ENCODE assay signal across 24 cellular contexts in the genomic region with DNA sequence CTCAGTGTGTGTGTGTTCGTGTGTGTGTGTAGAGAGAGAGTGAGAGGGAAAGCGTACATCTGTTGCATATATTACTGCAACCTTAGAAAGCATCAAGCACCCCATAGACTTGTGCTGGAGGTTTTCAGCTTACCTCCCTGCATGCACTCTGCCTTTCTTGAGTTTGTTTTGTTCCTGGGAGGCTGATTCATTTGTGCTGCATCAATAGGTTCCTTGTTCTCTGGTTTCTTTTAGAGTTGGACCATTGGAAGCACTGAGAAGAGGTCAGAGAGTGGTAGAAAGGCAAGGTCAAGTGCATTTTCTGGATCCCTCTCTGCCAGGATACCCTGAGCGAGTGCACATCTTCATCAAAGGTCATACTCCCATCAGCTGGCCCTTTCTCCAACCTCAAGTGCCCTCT.
A peak's percentile ranks its signal among the peaks of the same experiment; 100 is the strongest.
DNase-seq lines count a peak whose midpoint lies in the region; ATAC-seq, FAIRE-seq and TF ChIP-seq lines count a peak whose summit lies in the region.
"Had no signal": no experiment of that assay in that cellular context is flagged by ENCODE, and none has a peak within 500 bp of the region (broad histone marks: within the 10 kb centered on the region; RNA-seq: fewer than 3 reads in every experiment).

No MANE protein-coding gene starts in this region.

- H3K27me3 Mint-ChIP-seq in neural crest cell (ENCODE audit: low read depth) = peaks cover 40% of the 10 kb centered on the region

- no peak overlapping the region for H3K23ac ChIP-seq in H1 (ENCODE audit: insufficient read length)

- no peak for FAIRE-seq in H1 (lab: Jason Lieb, UNC)
- FAIRE-seq: GM12892, H54 had no signal

- H2BK12ac ChIP-seq in H1 (ENCODE audit: low read depth, low read length) = no peak overlapping the region

- no peak overlapping the region for H2BK5ac ChIP-seq in H1 (ENCODE audit: low read depth, low read length)

- no peak overlapping the region for H3K27ac Mint-ChIP-seq in neural crest cell (ENCODE audit: unreplicated experiment)

- no peaks in the 10 kb centered on the region for H4K20me1 ChIP-seq in H1 (replicated peaks in 1 of 2; ENCODE audit: control insufficient read depth in 1 of 2, insufficient read depth in 2 of 2, low read length in 2 of 2)

- H3K79me1 ChIP-seq in H1 (ENCODE audit: low read depth, low read length) = no peaks in the 10 kb centered on the region

- H4K5ac ChIP-seq in H1 (ENCODE audit: insufficient read length, low read depth, low read length) = no peak overlapping the region

- TF ChIP-seq CTCF in H1 (IDR thresholded peaks at IDR 0.05; ENCODE audit: control extremely low read depth in 1 of 3, insufficient read depth in 1 of 3, low read depth in 1 of 3, low read length in 3 of 3) = no peak
- TF ChIP-seq CTCF in neural crest cell (conservative IDR thresholded peaks at IDR 0.05) = no peak

- H4K8ac ChIP-seq in H1 (ENCODE audit: extremely low read depth, insufficient read depth, low read length) = no peak overlapping the region

- H2AFZ ChIP-seq in H1 (ENCODE audit: low read length) = peak overlapping the region; percentile 90
- H2AFZ ChIP-seq: PC-9 had no signal

- no peak for TF ChIP-seq RAD21 in H1 (IDR thresholded peaks at IDR 0.05 in 1 of 2, conservative IDR thresholded peaks at IDR 0.05 in 1 of 2; ENCODE audit: low read depth in 2 of 2, low read length in 2 of 2)

- H2BK15ac ChIP-seq in H1 (ENCODE audit: low read length) = no peak overlapping the region

- no peak overlapping the region for H3K4me2 ChIP-seq in H1 (ENCODE audit: insufficient read depth in 1 of 2, low read depth in 2 of 2, low read length in 2 of 2)
- H3K4me2 ChIP-seq: PC-9 had no signal

- peaks cover 6% of the 10 kb centered on the region for H3K9me3 Mint-ChIP-seq in neural crest cell

- no peak overlapping the region for H3K4me3 Mint-ChIP-seq in neural crest cell

- ATAC-seq in HG02642 (IDR thresholded peaks at IDR 0.05; ENCODE audit: poor library complexity, unreplicated experiment) = no peak
- ATAC-seq: Right ventricle myocardium inferior, SK-N-SH treated with all-trans-retinoic acid at 6 μM for 48 hours had no signal

- no peaks in the 10 kb centered on the region for H3K4me1 ChIP-seq in H1 (replicated peaks in 1 of 4; ENCODE audit: control insufficient read depth in 3 of 4, insufficient read depth in 4 of 4, low read length in 3 of 4)
- H3K4me1 ChIP-seq: SJCRH30 had no signal

- no peak for TF ChIP-seq POLR2A in H1 (IDR thresholded peaks at IDR 0.05; ENCODE audit: control extremely low read depth in 1 of 2, low read depth in 2 of 2, low read length in 2 of 2)

- H3K18ac ChIP-seq in H1 (ENCODE audit: extremely low read depth, low read length) = no peak overlapping the region

- WGBS in H1 (ENCODE audit: extremely low coverage in 1 of 2, insufficient coverage in 1 of 2, insufficient read length in 1 of 2, insufficient replicate concordance in 2 of 2, low coverage in 1 of 2, low lambda C conversion rate in 2 of 2, missing lambda C conversion rate in 1 of 2), 2 experiments = 79% methylated on average over 3 of the region's 3 CpGs; no CpG with 5 or more reads in 1 of the 2 experiments

- DNase-seq in NCI-H2171 treated with DMSO at 0.1 percent for 48 hours (lab: John Stamatoyannopoulos, UW) (peak; percentile 61), NCI-H2171 (lab: John Stamatoyannopoulos, UW) (no peak), H1 (ENCODE audit: low read depth in 1 of 2, low spot score in 2 of 2) (no peak), neural crest cell (ENCODE audit: low read depth, low spot score) (peak; percentile 4), kidney tubule cell (ENCODE audit: low spot score) (no peak)
- DNase-seq in stimulated activated CD4-positive, alpha-beta T cell treated with anti-CD3 and anti-CD28 coated beads, Interleukin-4, amount 100 ng/mL, for 1 hour = no peak
- DNase-seq: DMS153; DND-41; KG1; MG63; NCI-H1694; NCI-H2029 treated with DMSO at 0.1 percent for 48 hours; NCI-H226; NCI-H524; NCI-H774; NK-92 treated with Interleukin-12 subunit alpha and Interleukin-12 subunit beta, amount 100 ng/mL, for 24 hours; PC-9; SJCRH30 had no signal

- H3K23me2 ChIP-seq in H1 (ENCODE audit: low read depth, low read length) = no peaks in the 10 kb centered on the region

- no peak overlapping the region for H3K4me3 ChIP-seq in H1 (ENCODE audit: extremely low read depth in 1 of 4, insufficient read depth in 2 of 4, low read depth in 3 of 4, low read length in 4 of 4)
- H3K4me3 ChIP-seq: MG63, PC-9, SJCRH30 had no signal

- H3K79me2 ChIP-seq in H1 (ENCODE audit: control insufficient read depth in 1 of 2, insufficient read depth in 2 of 2, low read length in 2 of 2) = no peaks in the 10 kb centered on the region

- H2AK5ac ChIP-seq in H1 (ENCODE audit: low read depth, low read length) = no peak overlapping the region

- peaks cover 14% of the 10 kb centered on the region for H3K4me1 Mint-ChIP-seq in neural crest cell

- H3K9ac ChIP-seq in H1 (replicated peaks in 1 of 4; ENCODE audit: extremely low read depth in 1 of 4, low read depth in 3 of 4, low read length in 3 of 4) = no peak overlapping the region

- H3K9me3 ChIP-seq in H1 (ENCODE audit: insufficient read depth in 2 of 2, low read depth in 1 of 2, low read length in 1 of 2) = no peaks in the 10 kb centered on the region
- H3K9me3 ChIP-seq: SJCRH30 had no signal

- TF ChIP-seq EP300 in H1 (IDR thresholded peaks at IDR 0.05; ENCODE audit: borderline replicate concordance in 1 of 2, low read depth in 2 of 2, low read length in 2 of 2) = no peak

- H3K14ac ChIP-seq in H1 (ENCODE audit: insufficient read length) = no peak overlapping the region

- no peak overlapping the region for H2BK120ac ChIP-seq in H1 (replicated peaks; ENCODE audit: low read depth, low read length)

- H3K27me3 ChIP-seq in H1 (replicated peaks in 1 of 4; ENCODE audit: control insufficient read depth in 3 of 4, extremely low read depth in 1 of 4, insufficient read depth in 3 of 4, low read length in 3 of 4) = no peaks in the 10 kb centered on the region
- H3K27me3 ChIP-seq: MG63 had no signal

- H3K36me3 ChIP-seq in H1 (ENCODE audit: control insufficient read depth in 2 of 4, insufficient read depth in 4 of 4, low read length in 3 of 4) = no peaks in the 10 kb centered on the region
- H3K36me3 ChIP-seq: MG63, SJCRH30 had no signal

- H3K27ac ChIP-seq in H1 (ENCODE audit: low read depth, low read length) = no peak overlapping the region
- H3K27ac ChIP-seq: 22Rv1, PC-9, SJCRH30 had no signal

- H3K56ac ChIP-seq in H1 (replicated peaks; ENCODE audit: insufficient read length, low read depth, low read length) = peak overlapping the region; percentile 42

- POLR2A ChIA-PET in H1 (lab: Charles Lee; ENCODE audit: partially characterized antibody) = no interaction called here

- no peaks in the 10 kb centered on the region for H3K36me3 Mint-ChIP-seq in neural crest cell (ENCODE audit: low read depth)

- no peak overlapping the region for H2BK20ac ChIP-seq in H1 (ENCODE audit: low read length)

- CTCF ChIA-PET in H1 (lab: Charles Lee; ENCODE audit: partially characterized antibody) = interaction anchor here (3.5 kb wide), 1 partner anchor 9 kb away, joined by 21 read pairs; no protein-coding TSS in a partner anchor

- no peak overlapping the region for H4K91ac ChIP-seq in H1 (replicated peaks; ENCODE audit: insufficient read length, low read length)

- no peak overlapping the region for H3K4ac ChIP-seq in H1 (replicated peaks; ENCODE audit: insufficient read length, low read depth, low read length)

TF ChIP-seq in H1, 55 proteins besides CTCF, POLR2A, EP300 and RAD21:
- no peak for TF ChIP-seq POLR2AphosphoS5 (IDR thresholded peaks at IDR 0.05; ENCODE audit: low read depth, low read length)

Comparison
In these comparisons a context has a peak if more than half of its experiments do, and no peak if none do; other contexts are left out.
1. DNase-seq: peak in NCI-H2171 treated with DMSO at 0.1 percent for 48 hours (single experiment) and neural crest cell (single experiment); none in NCI-H2171 (single experiment), H1 (0 of 2), stimulated activated CD4-positive, alpha-beta T cell treated with anti-CD3 and anti-CD28 coated beads, Interleukin-4, amount 100 ng/mL, for 1 hour (single experiment) and kidney tubule cell (single experiment).